1 cellular context compared by ENCODE assay signal in genomic region chr11:118878187-118878586, GRCh38.
TF ChIP-seq lines count a peak whose summit lies in the region.

No MANE protein-coding gene starts in this region.

TF ChIP-seq in GM12878, 131 proteins besides CTCF, POLR2A, EP300 and RAD21 (continued from another document):
- TF ChIP-seq MTA3 (IDR thresholded peaks at IDR 0.05; ENCODE audit: borderline replicate concordance, low read length) (no peak), JUND (IDR thresholded peaks at IDR 0.05; ENCODE audit: low read depth, low read length) (no peak)
- TF ChIP-seq, protein P1, sequence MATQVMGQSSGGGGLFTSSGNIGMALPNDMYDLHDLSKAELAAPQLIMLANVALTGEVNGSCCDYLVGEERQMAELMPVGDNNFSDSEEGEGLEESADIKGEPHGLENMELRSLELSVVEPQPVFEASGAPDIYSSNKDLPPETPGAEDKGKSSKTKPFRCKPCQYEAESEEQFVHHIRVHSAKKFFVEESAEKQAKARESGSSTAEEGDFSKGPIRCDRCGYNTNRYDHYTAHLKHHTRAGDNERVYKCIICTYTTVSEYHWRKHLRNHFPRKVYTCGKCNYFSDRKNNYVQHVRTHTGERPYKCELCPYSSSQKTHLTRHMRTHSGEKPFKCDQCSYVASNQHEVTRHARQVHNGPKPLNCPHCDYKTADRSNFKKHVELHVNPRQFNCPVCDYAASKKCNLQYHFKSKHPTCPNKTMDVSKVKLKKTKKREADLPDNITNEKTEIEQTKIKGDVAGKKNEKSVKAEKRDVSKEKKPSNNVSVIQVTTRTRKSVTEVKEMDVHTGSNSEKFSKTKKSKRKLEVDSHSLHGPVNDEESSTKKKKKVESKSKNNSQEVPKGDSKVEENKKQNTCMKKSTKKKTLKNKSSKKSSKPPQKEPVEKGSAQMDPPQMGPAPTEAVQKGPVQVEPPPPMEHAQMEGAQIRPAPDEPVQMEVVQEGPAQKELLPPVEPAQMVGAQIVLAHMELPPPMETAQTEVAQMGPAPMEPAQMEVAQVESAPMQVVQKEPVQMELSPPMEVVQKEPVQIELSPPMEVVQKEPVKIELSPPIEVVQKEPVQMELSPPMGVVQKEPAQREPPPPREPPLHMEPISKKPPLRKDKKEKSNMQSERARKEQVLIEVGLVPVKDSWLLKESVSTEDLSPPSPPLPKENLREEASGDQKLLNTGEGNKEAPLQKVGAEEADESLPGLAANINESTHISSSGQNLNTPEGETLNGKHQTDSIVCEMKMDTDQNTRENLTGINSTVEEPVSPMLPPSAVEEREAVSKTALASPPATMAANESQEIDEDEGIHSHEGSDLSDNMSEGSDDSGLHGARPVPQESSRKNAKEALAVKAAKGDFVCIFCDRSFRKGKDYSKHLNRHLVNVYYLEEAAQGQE (IDR thresholded peaks at IDR 0.05; ENCODE audit: low read depth, low read length): no peak
TF ChIP-seq in GM12878: peak in this region for 0.
